17 cellular contexts compared by ENCODE assay signal in the genomic region with DNA sequence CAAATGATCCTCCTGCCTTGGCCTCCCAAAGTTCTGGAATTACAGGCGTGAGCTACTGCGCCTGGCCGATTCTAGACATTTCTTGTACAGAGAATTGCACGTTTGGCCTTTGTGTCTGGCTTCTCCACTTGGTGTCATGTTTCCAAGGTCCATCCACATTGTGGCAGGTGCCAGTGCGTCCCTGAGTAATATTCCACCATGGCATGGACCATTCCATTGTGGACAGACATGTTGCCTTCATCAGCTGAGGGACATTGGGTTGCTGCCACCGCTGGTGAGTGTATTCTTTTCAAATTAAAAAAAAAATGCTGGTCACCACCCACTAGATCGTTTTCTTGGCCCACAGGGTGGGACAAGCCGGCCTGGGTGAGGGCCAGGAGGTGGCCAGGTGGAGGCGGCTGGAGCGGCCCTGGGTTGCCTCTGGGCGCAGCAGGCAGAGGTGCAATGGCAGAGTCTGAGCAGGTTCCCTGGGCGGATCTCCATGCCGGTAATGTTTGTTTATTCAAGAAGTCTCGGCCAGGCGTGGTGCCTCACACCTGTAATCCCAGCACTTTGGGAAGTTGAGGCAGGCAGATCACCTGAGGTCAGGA.
DNase-seq lines count a peak whose midpoint lies in the region; ATAC-seq and TF ChIP-seq lines count a peak whose summit lies in the region.
"Had no signal": no experiment of that assay in that cellular context is flagged by ENCODE, and none has a peak within 500 bp of the region (broad histone marks: within the 10 kb centered on the region; RNA-seq: fewer than 3 reads in every experiment).

No MANE protein-coding gene starts in this region.

- H3K36me3 ChIP-seq in esophagus squamous epithelium (peaks cover 0 to 8% (median 0%) of the 10 kb centered on the region in 3 donors), sigmoid colon (peaks cover 0 to 7% (median 0%) of the 10 kb centered on the region in 4 donors)

- H3K27ac Mint-ChIP-seq in activated CD4-positive, alpha-beta T cell treated with anti-CD3 and anti-CD28 coated beads, Interleukin-2, amount 10 ng/mL, durations not matched to agents 24 days and 14 days = peak overlapping the region; percentile 20
- no peak overlapping the region for H3K27ac Mint-ChIP-seq in activated CD4-positive, alpha-beta T cell treated with anti-CD3 and anti-CD28 coated beads for 36 hours

- 40 to 72% methylated on average over 12 of the region's 15 CpGs for WGBS in esophagus squamous epithelium, 2 donors
- 70 to 88% methylated on average over 15 of the region's 15 CpGs for WGBS in sigmoid colon, 2 donors

- peak overlapping the region in 3 of 4 donors; percentile 21 to 63 (median 25) for H3K27ac ChIP-seq in esophagus squamous epithelium
- H3K27ac ChIP-seq in sigmoid colon = peak overlapping the region; percentile 96 to 100 (median 98)
- H3K27ac ChIP-seq: 22Rv1, SJCRH30 had no signal

- intact Hi-C loops in activated CD4-positive, alpha-beta T cell treated with anti-CD3 and anti-CD28 coated beads, Interleukin-2, amount 10 ng/mL, durations not matched to agents 24 days and 14 days (cut with micrococcal nuclease) = no loop called here
- intact Hi-C loops in activated CD4-positive, alpha-beta T cell treated with anti-CD3 and anti-CD28 coated beads for 36 hours (cut with DNase I, micrococcal nuclease) = no loop called here
- intact Hi-C loops in esophagus squamous epithelium (cut with DNase I) = no loop called here
- intact Hi-C loops in sigmoid colon (cut with DNase I) = no loop called here

- TF ChIP-seq CTCF in esophagus squamous epithelium (IDR thresholded peaks at IDR 0.05) = no peak
- no peak for TF ChIP-seq CTCF in sigmoid colon (IDR thresholded peaks at IDR 0.05)

- no peak for TF ChIP-seq EP300 in sigmoid colon (IDR thresholded peaks at IDR 0.05)

- no peaks in the 10 kb centered on the region for H3K9me3 Mint-ChIP-seq in activated CD4-positive, alpha-beta T cell treated with anti-CD3 and anti-CD28 coated beads, Interleukin-2, amount 10 ng/mL, durations not matched to agents 24 days and 14 days
- no peaks in the 10 kb centered on the region for H3K9me3 Mint-ChIP-seq in activated CD4-positive, alpha-beta T cell treated with anti-CD3 and anti-CD28 coated beads for 36 hours (ENCODE audit: low read depth)

- H3K36me3 Mint-ChIP-seq in activated CD4-positive, alpha-beta T cell treated with anti-CD3 and anti-CD28 coated beads, Interleukin-2, amount 10 ng/mL, durations not matched to agents 24 days and 14 days (ENCODE audit: low read depth) = peaks cover 26% of the 10 kb centered on the region
- peaks cover 18% of the 10 kb centered on the region for H3K36me3 Mint-ChIP-seq in activated CD4-positive, alpha-beta T cell treated with anti-CD3 and anti-CD28 coated beads for 36 hours (ENCODE audit: low read depth)

- H3K4me3 ChIP-seq in esophagus squamous epithelium (no peak overlapping the region), sigmoid colon (no peak overlapping the region)
- H3K4me3 ChIP-seq: GM12878, SJCRH30 had no signal

- TF ChIP-seq POLR2A in esophagus squamous epithelium (IDR thresholded peaks at IDR 0.05) (no peak), sigmoid colon (IDR thresholded peaks at IDR 0.05) (no peak)

- CTCF ChIA-PET in activated CD4-positive, alpha-beta T cell treated with anti-CD3 and anti-CD28 coated beads for 36 hours (lab: Charles Lee) = interaction anchor here (1.0 to 2.8 kb wide), 3 partner anchors 15 to 83 kb away, joined by 6 to 15 read pairs (median 9); no protein-coding TSS in a partner anchor

- no peak for DNase-seq in activated CD4-positive, alpha-beta T cell treated with anti-CD3 and anti-CD28 coated beads, Interleukin-2, amount 10 ng/mL, durations not matched to agents 24 days and 14 days
- DNase-seq in activated CD4-positive, alpha-beta T cell treated with anti-CD3 and anti-CD28 coated beads for 36 hours = no peak
- peak; percentile 87 for DNase-seq in NCI-H2196 (lab: John Stamatoyannopoulos, UW; ENCODE audit: unreplicated experiment)
- DNase-seq in esophagus squamous epithelium (lab: John Stamatoyannopoulos, UW) = no peak
- DNase-seq in sigmoid colon = no peak
- no peak for DNase-seq in GF-D8 (lab: John Stamatoyannopoulos, UW)
- no peak for DNase-seq in stimulated activated CD4-positive, alpha-beta T cell treated with anti-CD3 and anti-CD28 coated beads, Interleukin-4, amount 100 ng/mL, for 24 hours
- no peak for DNase-seq in NCI-H1105 (lab: John Stamatoyannopoulos, UW)
- DNase-seq: BE2C, NCI-H1105 treated with DMSO at 0.1 percent for 48 hours, NCI-H1694 treated with DMSO at 0.1 percent for 48 hours, NCI-H446 treated with DMSO at 0.1 percent for 48 hours, OCI-M1, RPMI8226, SJCRH30 had no signal

- POLR2A ChIA-PET in activated CD4-positive, alpha-beta T cell treated with anti-CD3 and anti-CD28 coated beads for 36 hours (lab: Charles Lee) = no interaction called here

- H3K4me3 Mint-ChIP-seq in activated CD4-positive, alpha-beta T cell treated with anti-CD3 and anti-CD28 coated beads, Interleukin-2, amount 10 ng/mL, durations not matched to agents 24 days and 14 days = no peak overlapping the region
- no peak overlapping the region for H3K4me3 Mint-ChIP-seq in activated CD4-positive, alpha-beta T cell treated with anti-CD3 and anti-CD28 coated beads for 36 hours

- peaks cover 20 to 96% (median 37%) of the 10 kb centered on the region in 3 donors for H3K4me1 ChIP-seq in esophagus squamous epithelium
- H3K4me1 ChIP-seq in sigmoid colon = peaks cover 0 to 81% (median 75%) of the 10 kb centered on the region in 4 donors

- H3K27me3 ChIP-seq in esophagus squamous epithelium (no peaks in the 10 kb centered on the region), sigmoid colon (no peaks in the 10 kb centered on the region)
- H3K27me3 ChIP-seq: BE2C, SJCRH30 had no signal

- H3K4me1 Mint-ChIP-seq in activated CD4-positive, alpha-beta T cell treated with anti-CD3 and anti-CD28 coated beads, Interleukin-2, amount 10 ng/mL, durations not matched to agents 24 days and 14 days = peaks cover 42% of the 10 kb centered on the region
- H3K4me1 Mint-ChIP-seq in activated CD4-positive, alpha-beta T cell treated with anti-CD3 and anti-CD28 coated beads for 36 hours = peaks cover 61% of the 10 kb centered on the region

- no peaks in the 10 kb centered on the region for H3K27me3 Mint-ChIP-seq in activated CD4-positive, alpha-beta T cell treated with anti-CD3 and anti-CD28 coated beads, Interleukin-2, amount 10 ng/mL, durations not matched to agents 24 days and 14 days
- no peaks in the 10 kb centered on the region for H3K27me3 Mint-ChIP-seq in activated CD4-positive, alpha-beta T cell treated with anti-CD3 and anti-CD28 coated beads for 36 hours

- H3K9me3 ChIP-seq in esophagus squamous epithelium (no peaks in the 10 kb centered on the region), sigmoid colon (no peaks in the 10 kb centered on the region)
- H3K9me3 ChIP-seq: BE2C, SJCRH30 had no signal

- ATAC-seq in activated CD4-positive, alpha-beta T cell treated with anti-CD3 and anti-CD28 coated beads for 36 hours = no peak
- ATAC-seq: GM12878 had no signal
